ENCODE assay signal across 8 cellular contexts in genomic region chr13:51805313-51805712, GRCh38. TPM values are rescaled to one million over a fixed set of nuclear protein-coding genes. Genes with fewer than 3 reads are reported as not detected.
DNase-seq lines count a peak whose midpoint lies in the region; ATAC-seq, FAIRE-seq and TF ChIP-seq lines count a peak whose summit lies in the region.
"Had no signal": no experiment of that assay in that cellular context is flagged by ENCODE, and none has a peak within 500 bp of the region (broad histone marks: within the 10 kb centered on the region; RNA-seq: fewer than 3 reads in every experiment).

No MANE protein-coding gene starts in this region.

- TF ChIP-seq CTCF in HCT116 (IDR thresholded peaks at IDR 0.05 in 2 of 3, conservative IDR thresholded peaks at IDR 0.05 in 1 of 3; ENCODE audit: borderline replicate concordance in 1 of 3, insufficient read depth in 1 of 3, low read depth in 2 of 3, low read length in 2 of 3): no peak

- no peak for TF ChIP-seq POLR2A in HCT116 (IDR thresholded peaks at IDR 0.05; ENCODE audit: borderline replicate concordance, extremely low read depth, insufficient read depth, insufficient read length)

- H3K4me3 ChIP-seq in HCT116 (replicated peaks in 1 of 2; ENCODE audit: low read depth in 1 of 2, low read length in 2 of 2) (no peak overlapping the region), small intestine (ENCODE audit: low read depth in 1 of 2, low read length in 2 of 2) (no peak overlapping the region)

- H3K9me3 Mint-ChIP-seq in activated T-helper 1 cell treated with anti-CD3 and anti-CD28 coated beads, Interleukin-12 subunit alpha, Interleukin-12 subunit beta, Interleukin-2, Interleukin-4 antibody, amounts not matched to agents 30 ng/mL and 10 ng/mL and 1 ng/mL, durations not matched to agents 14 hours and 24 hours and 36 hours: no peaks in the 10 kb centered on the region
- H3K9me3 Mint-ChIP-seq in immature natural killer cell: no peaks in the 10 kb centered on the region
- H3K9me3 Mint-ChIP-seq in stimulated activated memory B cell treated with anti-CD40 and anti-IgM and Interleukin-4, amounts not matched to agents 10 μg/mL and 1 μg/mL and 100 μg/mL, for 72 hours: peaks cover 3% of the 10 kb centered on the region

- 86 to 90% (median 90%) methylated on average over 4 of the region's 4 CpGs for WGBS in small intestine, 3 donors

- CTCF ChIA-PET in HCT116 (lab: Charles Lee): no interaction called here

- RAD21 ChIA-PET in HCT116 (lab: Charles Lee; ENCODE audit: low non-redundant PET in 1 of 2, low total read pairs in 2 of 2, uncharacterized antibody in 2 of 2, unreplicated experiment in 2 of 2): no interaction called here

- H3K36me3 Mint-ChIP-seq in activated T-helper 1 cell treated with anti-CD3 and anti-CD28 coated beads, Interleukin-12 subunit alpha, Interleukin-12 subunit beta, Interleukin-2, Interleukin-4 antibody, amounts not matched to agents 30 ng/mL and 10 ng/mL and 1 ng/mL, durations not matched to agents 14 hours and 24 hours and 36 hours (ENCODE audit: low read depth): peaks cover 7% of the 10 kb centered on the region
- H3K36me3 Mint-ChIP-seq in immature natural killer cell: peaks cover 0 to 3% (median 3%) of the 10 kb centered on the region in 3 donors
- H3K36me3 Mint-ChIP-seq in stimulated activated memory B cell treated with anti-CD40 and anti-IgM and Interleukin-4, amounts not matched to agents 10 μg/mL and 1 μg/mL and 100 μg/mL, for 72 hours: peaks cover 9% of the 10 kb centered on the region

- no peak for DNase-seq in HCT116 (ENCODE audit: low read depth, low spot score)
- no peak for DNase-seq in activated T-helper 1 cell treated with anti-CD3 and anti-CD28 coated beads, Interleukin-12 subunit alpha, Interleukin-12 subunit beta, Interleukin-2, Interleukin-4 antibody, amounts not matched to agents 30 ng/mL and 10 ng/mL and 1 ng/mL, durations not matched to agents 14 hours and 24 hours and 36 hours (ENCODE audit: low spot score)
- no peak for DNase-seq in immature natural killer cell
- no peak for DNase-seq in small intestine
- no peak for DNase-seq in ureter (ENCODE audit: low spot score)

- H4K20me1 ChIP-seq in HCT116 (ENCODE audit: insufficient read depth): no peaks in the 10 kb centered on the region

- no peak for FAIRE-seq in small intestine (lab: Jason Lieb, UNC)

- H3K27me3 Mint-ChIP-seq in activated T-helper 1 cell treated with anti-CD3 and anti-CD28 coated beads, Interleukin-12 subunit alpha, Interleukin-12 subunit beta, Interleukin-2, Interleukin-4 antibody, amounts not matched to agents 30 ng/mL and 10 ng/mL and 1 ng/mL, durations not matched to agents 14 hours and 24 hours and 36 hours (ENCODE audit: insufficient read depth): no peaks in the 10 kb centered on the region
- peaks cover 18 to 33% (median 29%) of the 10 kb centered on the region in 3 donors for H3K27me3 Mint-ChIP-seq in immature natural killer cell (ENCODE audit: low read depth in 3 of 3)
- H3K27me3 Mint-ChIP-seq in stimulated activated memory B cell treated with anti-CD40 and anti-IgM and Interleukin-4, amounts not matched to agents 10 μg/mL and 1 μg/mL and 100 μg/mL, for 72 hours: no peaks in the 10 kb centered on the region

- peaks cover 42% of the 10 kb centered on the region for H3K4me1 Mint-ChIP-seq in activated T-helper 1 cell treated with anti-CD3 and anti-CD28 coated beads, Interleukin-12 subunit alpha, Interleukin-12 subunit beta, Interleukin-2, Interleukin-4 antibody, amounts not matched to agents 30 ng/mL and 10 ng/mL and 1 ng/mL, durations not matched to agents 14 hours and 24 hours and 36 hours (ENCODE audit: low read depth)
- H3K4me1 Mint-ChIP-seq in immature natural killer cell: peaks cover 35 to 39% of the 10 kb centered on the region in 2 donors
- peaks cover 28% of the 10 kb centered on the region for H3K4me1 Mint-ChIP-seq in stimulated activated memory B cell treated with anti-CD40 and anti-IgM and Interleukin-4, amounts not matched to agents 10 μg/mL and 1 μg/mL and 100 μg/mL, for 72 hours

- POLR2A ChIA-PET in HCT116 (lab: Charles Lee): interaction anchor here (1.1 kb wide), 1 partner anchor 15 kb away, joined by 3 read pairs; no protein-coding TSS in a partner anchor

- no peak overlapping the region for H3K27ac ChIP-seq in HCT116 (ENCODE audit: low read depth, low read length)
- peak overlapping the region in 1 of 2 donors; percentile 11 for H3K27ac ChIP-seq in small intestine (ENCODE audit: low read depth in 1 of 2, low read length in 1 of 2)

- peak overlapping the region; percentile 94 for H3K27ac Mint-ChIP-seq in activated T-helper 1 cell treated with anti-CD3 and anti-CD28 coated beads, Interleukin-12 subunit alpha, Interleukin-12 subunit beta, Interleukin-2, Interleukin-4 antibody, amounts not matched to agents 30 ng/mL and 10 ng/mL and 1 ng/mL, durations not matched to agents 14 hours and 24 hours and 36 hours
- peak overlapping the region; percentile 95 to 100 (median 99) for H3K27ac Mint-ChIP-seq in immature natural killer cell
- peak overlapping the region; percentile 96 for H3K27ac Mint-ChIP-seq in stimulated activated memory B cell treated with anti-CD40 and anti-IgM and Interleukin-4, amounts not matched to agents 10 μg/mL and 1 μg/mL and 100 μg/mL, for 72 hours

- intact Hi-C loops in HCT116 (cut with micrococcal nuclease): no loop called here
- intact Hi-C loops in activated T-helper 1 cell treated with anti-CD3 and anti-CD28 coated beads, Interleukin-12 subunit alpha, Interleukin-12 subunit beta, Interleukin-2, Interleukin-4 antibody, amounts not matched to agents 30 ng/mL and 10 ng/mL and 1 ng/mL, durations not matched to agents 14 hours and 24 hours and 36 hours (cut with micrococcal nuclease): loop anchor here (1.0 to 10.0 kb wide), 3 partner anchors 10 to 1441 kb away; no protein-coding TSS in a partner anchor

- H3K4me3 Mint-ChIP-seq in activated T-helper 1 cell treated with anti-CD3 and anti-CD28 coated beads, Interleukin-12 subunit alpha, Interleukin-12 subunit beta, Interleukin-2, Interleukin-4 antibody, amounts not matched to agents 30 ng/mL and 10 ng/mL and 1 ng/mL, durations not matched to agents 14 hours and 24 hours and 36 hours: peak overlapping the region; percentile 90
- H3K4me3 Mint-ChIP-seq in immature natural killer cell: peak overlapping the region; percentile 84 to 99 (median 89)
- peak overlapping the region; percentile 94 for H3K4me3 Mint-ChIP-seq in stimulated activated memory B cell treated with anti-CD40 and anti-IgM and Interleukin-4, amounts not matched to agents 10 μg/mL and 1 μg/mL and 100 μg/mL, for 72 hours

- no peaks in the 10 kb centered on the region for H3K9me3 ChIP-seq in HCT116 (ENCODE audit: control insufficient read depth in 1 of 2, insufficient read depth in 1 of 2, low read depth in 1 of 2, low read length in 2 of 2)
- no peaks in the 10 kb centered on the region for H3K9me3 ChIP-seq in small intestine (ENCODE audit: control insufficient read depth, low read depth)

- TF ChIP-seq RAD21 in HCT116 (IDR thresholded peaks at IDR 0.05; ENCODE audit: low read depth): no peak

- peak overlapping the region; percentile 95; the same call in 1 of the 2 replicates for H3K4me2 ChIP-seq in HCT116 (ENCODE audit: low read length)

- H3K27me3 ChIP-seq in HCT116 (ENCODE audit: insufficient read depth, low read length): no peaks in the 10 kb centered on the region
- H3K27me3 ChIP-seq in small intestine (ENCODE audit: control insufficient read depth in 2 of 2, insufficient read depth in 2 of 2, low read length in 2 of 2): no peaks in the 10 kb centered on the region

- H3K4me1 ChIP-seq in HCT116 (ENCODE audit: control insufficient read depth in 1 of 2, insufficient read depth in 2 of 2, low read length in 2 of 2) (peaks cover 22 to 34% of the 10 kb centered on the region in 2 experiments), small intestine (ENCODE audit: control insufficient read depth in 2 of 2, insufficient read depth in 1 of 2, low read depth in 1 of 2, low read length in 1 of 2) (peaks cover 7 to 8% of the 10 kb centered on the region in 2 donors)

- H3K79me2 ChIP-seq in HCT116 (ENCODE audit: insufficient read depth, low read length): no peaks in the 10 kb centered on the region

- no peak overlapping the region for H2AFZ ChIP-seq in HCT116 (ENCODE audit: low read depth, low read length, poor library complexity, severe bottlenecking)

- H3K9ac ChIP-seq in HCT116 (ENCODE audit: low read length): peak overlapping the region; percentile 78; the same call in 1 of the 2 replicates

- no peaks in the 10 kb centered on the region for H3K9me2 ChIP-seq in HCT116 (ENCODE audit: insufficient read depth)

- no peak for ATAC-seq in HCT116
- no peak for ATAC-seq in stimulated activated memory B cell treated with anti-CD40 and anti-IgM and Interleukin-4, amounts not matched to agents 10 μg/mL and 1 μg/mL and 100 μg/mL, for 72 hours
- no peak for ATAC-seq in HG03108 (IDR thresholded peaks at IDR 0.05; ENCODE audit: unreplicated experiment)

- no TSS peak for BruUV-seq in HCT116 (replicated peaks; lab: Mats Ljungman, UMichigan)

- H3K36me3 ChIP-seq in HCT116 (ENCODE audit: control insufficient read depth in 1 of 2, insufficient read depth in 2 of 2, low read length in 2 of 2) (no peaks in the 10 kb centered on the region), small intestine (ENCODE audit: control insufficient read depth in 2 of 2, insufficient read depth in 2 of 2, low read length in 2 of 2) (no peaks in the 10 kb centered on the region)

TF ChIP-seq in HCT116, 20 proteins besides CTCF, POLR2A, EP300 and RAD21:
- TF ChIP-seq TCF7L2 (IDR thresholded peaks at IDR 0.05; ENCODE audit: borderline replicate concordance, extremely low read depth, insufficient read depth, insufficient read length): no peak

RNA-seq across cellular contexts. Expression of gene DHRS12, which starts 1.4 kb away (rescaled TPM):
- total RNA-seq in HCT116 (2021; ENCODE audit: unreplicated experiment) (3.9 TPM), ureter (23.3 TPM)
- polyA plus RNA-seq in HCT116 (2012): 4.9 and 5.6 TPM in 2 replicates
- 3.3 and 3.5 TPM in 2 replicates for total RNA-seq in activated T-helper 1 cell treated with anti-CD3 and anti-CD28 coated beads, Interleukin-12 subunit alpha, Interleukin-12 subunit beta, Interleukin-2, Interleukin-4 antibody, amounts not matched to agents 30 ng/mL and 10 ng/mL and 1 ng/mL, durations not matched to agents 14 hours and 24 hours and 36 hours
- polyA plus RNA-seq in immature natural killer cell (10 to 100 TPM in 2 of 3 donors, 1 to 10 TPM in 1; 9.7 to 11.4 (median 11.3) TPM), small intestine (10 to 100 TPM in 2 of 3 donors, 1 to 10 TPM in 1; 9.3 to 26.4 (median 14.6) TPM)

RNA-seq across cellular contexts. Expression of gene TMEM272, which starts 39.7 kb away (rescaled TPM):
- total RNA-seq in HCT116 (2021; ENCODE audit: unreplicated experiment) (0.17 TPM), ureter (not detected)
- 0.04 TPM in 1 of 2 replicates, not detected in the other for polyA plus RNA-seq in HCT116 (2012)
- 0.26 and 0.88 TPM in 2 replicates for total RNA-seq in activated T-helper 1 cell treated with anti-CD3 and anti-CD28 coated beads, Interleukin-12 subunit alpha, Interleukin-12 subunit beta, Interleukin-2, Interleukin-4 antibody, amounts not matched to agents 30 ng/mL and 10 ng/mL and 1 ng/mL, durations not matched to agents 14 hours and 24 hours and 36 hours
- polyA plus RNA-seq in immature natural killer cell (not detected), small intestine (under 1 TPM in 2 of 3 donors, not detected in 1; 0.04 to 0.54 TPM)
- total RNA-seq: kidney epithelial cell had no signal

RNA-seq across cellular contexts. Expression of gene CCDC70, which starts 56.5 kb away (rescaled TPM):
- total RNA-seq in HCT116 (2021; ENCODE audit: unreplicated experiment) (not detected), ureter (not detected)
- polyA plus RNA-seq in HCT116 (2012): 0.05 TPM in 1 of 2 replicates, not detected in the other
- not detected in 2 replicates for total RNA-seq in activated T-helper 1 cell treated with anti-CD3 and anti-CD28 coated beads, Interleukin-12 subunit alpha, Interleukin-12 subunit beta, Interleukin-2, Interleukin-4 antibody, amounts not matched to agents 30 ng/mL and 10 ng/mL and 1 ng/mL, durations not matched to agents 14 hours and 24 hours and 36 hours
- polyA plus RNA-seq in immature natural killer cell (not detected), small intestine (not detected)
- total RNA-seq: kidney epithelial cell had no signal
